Comparison of ENCODE assay signal across 8 cellular contexts in genomic region chr2:201260302-201260800, GRCh38. TPM values are rescaled to one million over a fixed set of nuclear protein-coding genes. Genes with fewer than 3 reads are reported as not detected.
DNase-seq lines count a peak whose midpoint lies in the region; ATAC-seq and TF ChIP-seq lines count a peak whose summit lies in the region.

CASP8 (plus strand) TSS chr2:201260536; CDS start chr2:201266487, 5,951 bp downstream.

- H3K4me3 ChIP-seq in fibroblast of lung (replicated peaks in 1 of 4; ENCODE audit: control extremely low read depth in 1 of 4, insufficient read depth in 1 of 4, low read depth in 3 of 4, low read length in 4 of 4) = peak within 1 kb of the TSS; percentile 62 to 89 (median 76)
- H3K4me3 ChIP-seq in testis = no peak within 1 kb of the TSS

- DNase-seq in NOMO-1 treated with DMSO at 0.1 percent for 48 hours (lab: John Stamatoyannopoulos, UW; ENCODE audit: unreplicated experiment) (peak; percentile 95), fibroblast of lung (ENCODE audit: low read depth in 2 of 2) (peak; percentile 44 to 69), pons (ENCODE audit: low spot score) (peak; percentile 63), middle frontal gyrus (ENCODE audit: extremely low spot score, low spot score) (no peak), testis (no peak)
- DNase-seq in activated CD8-positive, alpha-beta memory T cell treated with anti-CD3 and anti-CD28 coated beads, Interleukin-2, amount 50 U/mL, for 1 hour (ENCODE audit: extremely low read depth) = peak; percentile 43

- peak within 1 kb of the TSS; percentile 9 for H2AFZ ChIP-seq in fibroblast of lung (ENCODE audit: low read length)

- no peak for TF ChIP-seq POLR2A in testis (IDR thresholded peaks at IDR 0.05)

- H3K27ac ChIP-seq in fibroblast of lung (ENCODE audit: insufficient read depth, low read length) = peak within 1 kb of the TSS; percentile 50
- H3K27ac ChIP-seq in testis = no peak within 1 kb of the TSS

- H3K4me1 ChIP-seq in fibroblast of lung (ENCODE audit: control insufficient read depth, extremely low read depth, insufficient read depth, low read length) (peaks cover 15% of the 10 kb centered on the region), testis (peaks cover 5% of the 10 kb centered on the region)

- peak within 1 kb of the TSS; percentile 97 for H3K4me2 ChIP-seq in fibroblast of lung (ENCODE audit: extremely low read depth, insufficient read depth, low read length)

- H3K36me3 ChIP-seq in fibroblast of lung (ENCODE audit: control insufficient read depth, insufficient read depth, low read length) (no peaks in the 10 kb centered on the region), testis (ENCODE audit: low read depth, missing control alignments) (no peaks in the 10 kb centered on the region)

- intact Hi-C loops in testis (cut with DNase I; ENCODE audit: low total_unique reads) = no loop called here

- H3K27me3 ChIP-seq in fibroblast of lung (ENCODE audit: control insufficient read depth, insufficient read depth, low read length) (no peaks in the 10 kb centered on the region), testis (no peaks in the 10 kb centered on the region)

- H3K9me3 ChIP-seq in fibroblast of lung (ENCODE audit: control insufficient read depth, insufficient read depth, low read depth, low read length) (no peaks in the 10 kb centered on the region), testis (no peaks in the 10 kb centered on the region)

- TF ChIP-seq CTCF in fibroblast of lung (conservative IDR thresholded peaks at IDR 0.05 in 1 of 2, IDR thresholded peaks at IDR 0.05 in 1 of 2; ENCODE audit: low read depth in 1 of 2, low read length in 2 of 2) (no peak), testis (IDR thresholded peaks at IDR 0.05) (no peak)

- no peak within 1 kb of the TSS for H3K9ac ChIP-seq in fibroblast of lung (ENCODE audit: insufficient read depth, low read length)

- H4K20me1 ChIP-seq in fibroblast of lung (ENCODE audit: control insufficient read depth, extremely low read depth, insufficient read depth, low read length) = no peaks in the 10 kb centered on the region

- H3K79me2 ChIP-seq in fibroblast of lung (ENCODE audit: control insufficient read depth, insufficient read depth, low read length) = peaks cover 33% of the 10 kb centered on the region

- 83 to 87% methylated on average over 10 of the region's 10 CpGs for WGBS in testis, 2 donors

- peak; percentile 40 for ATAC-seq in GM19328 (IDR thresholded peaks at IDR 0.05; ENCODE audit: unreplicated experiment)
- no peak for ATAC-seq in HG03460 (IDR thresholded peaks at IDR 0.05; ENCODE audit: unreplicated experiment)

RNA-seq across cellular contexts. Expression of gene CASP8, which starts in this region (rescaled TPM):
- total RNA-seq in fibroblast of lung (31.5 and 38.3 TPM in 2 replicates), testis (10 to 100 TPM in 1 of 2 donors, 1 to 10 TPM in 1; 7.4 to 12.5 TPM)
- polyA plus RNA-seq in fibroblast of lung (19.7 and 22.6 TPM in 2 replicates), testis (ENCODE audit: insufficient read depth, low read depth, low replicate concordance) (9.1 TPM)
- polyA plus RNA-seq in fibroblast of lung (2012) = 12.6 and 15.2 TPM in 2 replicates
- polyA minus RNA-seq in fibroblast of lung (ENCODE audit: low replicate concordance) = 3.8 and 4.9 TPM in 2 replicates

Comparison
In these comparisons a context has a peak if more than half of its experiments do, and no peak if none do; other contexts are left out.
1. DNase-seq: peak in NOMO-1 treated with DMSO at 0.1 percent for 48 hours (single experiment), activated CD8-positive, alpha-beta memory T cell treated with anti-CD3 and anti-CD28 coated beads, Interleukin-2, amount 50 U/mL, for 1 hour (single experiment), fibroblast of lung (2 of 2) and pons (single experiment); none in middle frontal gyrus (single experiment) and testis (single experiment).
2. H3K4me3 ChIP-seq: peak in fibroblast of lung (4 of 4); none in testis (0 of 2).